ENCODE assay signal across 8 cellular contexts in the genomic region with DNA sequence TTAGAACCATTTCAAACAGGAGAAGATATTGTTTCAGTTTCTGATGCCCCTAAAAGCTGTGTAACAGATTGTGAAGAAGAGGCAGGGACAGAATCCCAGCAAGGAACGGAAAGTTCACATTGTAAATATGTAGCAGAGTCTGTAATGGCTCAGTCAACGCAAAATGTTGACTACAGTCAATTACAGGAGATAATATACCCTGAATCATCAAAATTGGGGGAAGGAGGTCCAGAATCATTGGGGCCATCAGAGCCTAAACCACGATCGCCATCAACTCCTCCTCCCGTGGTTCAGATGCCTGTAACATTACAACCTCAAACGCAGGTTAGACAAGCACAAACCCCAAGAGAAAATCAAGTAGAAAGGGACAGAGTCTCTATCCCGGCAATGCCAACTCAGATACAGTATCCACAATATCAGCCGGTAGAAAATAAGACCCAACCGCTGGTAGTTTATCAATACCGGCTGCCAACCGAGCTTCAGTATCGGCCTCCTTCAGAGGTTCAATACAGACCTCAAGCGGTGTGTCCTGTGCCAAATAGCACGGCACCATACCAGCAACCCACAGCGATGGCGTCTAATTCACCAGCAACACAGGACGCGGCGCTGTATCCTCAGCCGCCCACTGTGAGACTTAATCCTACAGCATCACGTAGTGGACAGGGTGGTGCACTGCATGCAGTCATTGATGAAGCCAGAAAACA. TPM values are rescaled to one million over a fixed set of nuclear protein-coding genes. Genes with fewer than 3 reads are reported as not detected.
DNase-seq lines count a peak whose midpoint lies in the region; ATAC-seq lines count a peak whose summit lies in the region.

No MANE protein-coding gene starts in this region.

- DNase-seq in GDM1 (lab: John Stamatoyannopoulos, UW) (peak; percentile 92), NCI-H748 (lab: John Stamatoyannopoulos, UW; ENCODE audit: unreplicated experiment) (peak; percentile 89), mesenteric fat pad (ENCODE audit: low spot score) (peak; percentile 89)
- DNase-seq in activated CD4-positive, alpha-beta memory T cell treated with anti-CD3 and anti-CD28 coated beads, Interleukin-2, amount 10 ng/mL, durations not matched to agents 7 days and 5 days, result peak; percentile 83
- peak; percentile 45 for DNase-seq in effector CD8-positive, alpha-beta T cell (lab: John Stamatoyannopoulos, UW)
- peak; percentile 41 for DNase-seq in stimulated activated CD8-positive, alpha-beta memory T cell treated with anti-CD3 and anti-CD28 coated beads, Interleukin-15, amount 100 ng/mL, for 1 hour (ENCODE audit: low read depth)

- no peaks in the 10 kb centered on the region for H3K9me3 Mint-ChIP-seq in activated CD4-positive, alpha-beta memory T cell treated with anti-CD3 and anti-CD28 coated beads, Interleukin-2, amount 10 ng/mL, durations not matched to agents 7 days and 5 days

- H3K27ac Mint-ChIP-seq in activated CD4-positive, alpha-beta memory T cell treated with anti-CD3 and anti-CD28 coated beads, Interleukin-2, amount 10 ng/mL, durations not matched to agents 7 days and 5 days, result no peak overlapping the region

- H3K36me3 Mint-ChIP-seq in activated CD4-positive, alpha-beta memory T cell treated with anti-CD3 and anti-CD28 coated beads, Interleukin-2, amount 10 ng/mL, durations not matched to agents 7 days and 5 days (ENCODE audit: low read depth), result no peaks in the 10 kb centered on the region

- CTCF ChIA-PET in activated CD4-positive, alpha-beta memory T cell treated with anti-CD3 and anti-CD28 coated beads, Interleukin-2, amount 10 ng/mL, durations not matched to agents 7 days and 5 days (lab: Charles Lee), result interaction anchor here (1.3 kb wide), 1 partner anchor 30 kb away, joined by 3 read pairs; no protein-coding TSS in a partner anchor

- POLR2A ChIA-PET in activated CD4-positive, alpha-beta memory T cell treated with anti-CD3 and anti-CD28 coated beads, Interleukin-2, amount 10 ng/mL, durations not matched to agents 7 days and 5 days (lab: Charles Lee), result no interaction called here

- peaks cover 6% of the 10 kb centered on the region for H3K27me3 Mint-ChIP-seq in activated CD4-positive, alpha-beta memory T cell treated with anti-CD3 and anti-CD28 coated beads, Interleukin-2, amount 10 ng/mL, durations not matched to agents 7 days and 5 days

- H3K4me1 Mint-ChIP-seq in activated CD4-positive, alpha-beta memory T cell treated with anti-CD3 and anti-CD28 coated beads, Interleukin-2, amount 10 ng/mL, durations not matched to agents 7 days and 5 days, result peaks cover 10% of the 10 kb centered on the region

- no peak overlapping the region for H3K4me3 Mint-ChIP-seq in activated CD4-positive, alpha-beta memory T cell treated with anti-CD3 and anti-CD28 coated beads, Interleukin-2, amount 10 ng/mL, durations not matched to agents 7 days and 5 days

- ATAC-seq in HG03439 (IDR thresholded peaks at IDR 0.05; ENCODE audit: unreplicated experiment) (peak; percentile 75), HG03039 (IDR thresholded peaks at IDR 0.05; ENCODE audit: unreplicated experiment) (no peak)

RNA-seq across cellular contexts. Expression of a gene that starts 40.8 kb away (rescaled TPM):
- 1 to 10 TPM; 2.2 to 2.3 TPM for total RNA-seq in activated CD4-positive, alpha-beta memory T cell treated with anti-CD3 and anti-CD28 coated beads, Interleukin-2, amount 10 ng/mL, durations not matched to agents 7 days and 5 days
- total RNA-seq in mesenteric fat pad, result not detected

Comparison
In these comparisons a context has a peak if more than half of its experiments do, and no peak if none do; other contexts are left out.
1. DNase-seq: peak in every context shown above with its lines; median percentile 92 in GDM1; 89 in NCI-H748; 89 in mesenteric fat pad; 83 in activated CD4-positive, alpha-beta memory T cell treated with anti-CD3 and anti-CD28 coated beads, Interleukin-2, amount 10 ng/mL, durations not matched to agents 7 days and 5 days; 45 in effector CD8-positive, alpha-beta T cell; 41 in stimulated activated CD8-positive, alpha-beta memory T cell treated with anti-CD3 and anti-CD28 coated beads, Interleukin-15, amount 100 ng/mL, for 1 hour.